Comparison of ENCODE assay signal across 1 cellular context in genomic region chr20:32437391-32438074, GRCh38.
TF ChIP-seq lines count a peak whose summit lies in the region.

No MANE protein-coding gene starts in this region.

TF ChIP-seq in HepG2, 621 proteins besides CTCF, POLR2A, EP300 and RAD21 (continued from another document and continues in another):
- TF ChIP-seq TCF7 (IDR thresholded peaks at IDR 0.05; ENCODE audit: low read depth) (no peak), ZNF709 (CRISPR knock-in tag; IDR thresholded peaks at IDR 0.05) (no peak), ZNF574 (CRISPR knock-in tag; IDR thresholded peaks at IDR 0.05) (peak; percentile 48; the same call in 1 of the 2 replicates), ZXDC (CRISPR knock-in tag; IDR thresholded peaks at IDR 0.05) (0 out of 2 replicates have a peak, but pooled peaks have one; percentile 37), CHCHD3 (CRISPR knock-in tag; IDR thresholded peaks at IDR 0.05) (peak; percentile 60; the same call in 1 of the 2 replicates), KDM5A (IDR thresholded peaks at IDR 0.05; ENCODE audit: borderline replicate concordance, low read length) (no peak), SNAI1 (CRISPR knock-in tag; IDR thresholded peaks at IDR 0.05; ENCODE audit: borderline replicate concordance) (peak; percentile 97; the same call in 1 of the 2 replicates), CEBPG (CRISPR knock-in tag; IDR thresholded peaks at IDR 0.05) (peak; percentile 82), FOXA3 (CRISPR knock-in tag; IDR thresholded peaks at IDR 0.05) (peak; percentile 61; the same call in 1 of the 2 replicates), HNF4G (IDR thresholded peaks at IDR 0.05; ENCODE audit: borderline replicate concordance, low read depth, low read length) (peak; percentile 53; the same call in 1 of the 2 replicates), HNF4G (CRISPR knock-in tag; IDR thresholded peaks at IDR 0.05; ENCODE audit: borderline replicate concordance, low read depth) (0 out of 2 replicates have a peak, but pooled peaks have one; percentile 43), ZNF644 (CRISPR knock-in tag; IDR thresholded peaks at IDR 0.05; ENCODE audit: low read depth) (peak; percentile 80), ATF2 (CRISPR knock-in tag; IDR thresholded peaks at IDR 0.05) (peak; percentile 52; the same call in 1 of the 2 replicates), ZNF552 (CRISPR knock-in tag; IDR thresholded peaks at IDR 0.05; ENCODE audit: borderline replicate concordance) (0 out of 2 replicates have a peak, but pooled peaks have one; percentile 44), ZSCAN25 (CRISPR knock-in tag; IDR thresholded peaks at IDR 0.05) (peak; percentile 18; the same call in 1 of the 2 replicates), BCL3 (CRISPR knock-in tag; IDR thresholded peaks at IDR 0.05) (0 out of 2 replicates have a peak, but pooled peaks have one; percentile 58), KLF16 (CRISPR knock-in tag; IDR thresholded peaks at IDR 0.05) (peak in 1 of 2 experiments; percentile 53; a peak in 1 of 4 replicates), ZNF598 (CRISPR knock-in tag; IDR thresholded peaks at IDR 0.05; ENCODE audit: borderline replicate concordance) (no peak), HOMEZ (CRISPR knock-in tag; IDR thresholded peaks at IDR 0.05; ENCODE audit: low read depth) (0 out of 2 replicates have a peak, but pooled peaks have one; percentile 22), SMAD3 (CRISPR knock-in tag; IDR thresholded peaks at IDR 0.05) (peak; percentile 32; the same call in 1 of the 2 replicates), GZF1 (CRISPR knock-in tag; IDR thresholded peaks at IDR 0.05) (no peak), NFRKB (IDR thresholded peaks at IDR 0.05) (no peak), MAFF (IDR thresholded peaks at IDR 0.05; ENCODE audit: low read depth, low read length) (peak; percentile 37; the same call in 1 of the 2 replicates), AGO2 (optimal IDR thresholded peaks at IDR 0.05; ENCODE audit: low read depth, low read length) (peak; percentile 46), NKX3-1 (CRISPR knock-in tag; IDR thresholded peaks at IDR 0.05) (no peak), CHD4 (IDR thresholded peaks at IDR 0.05; ENCODE audit: borderline replicate concordance, low read length) (peak; percentile 57; the same call in 1 of the 2 replicates), NR2F1 (CRISPR knock-in tag; IDR thresholded peaks at IDR 0.05) (peak; percentile 100)
- TF ChIP-seq, protein P1, sequence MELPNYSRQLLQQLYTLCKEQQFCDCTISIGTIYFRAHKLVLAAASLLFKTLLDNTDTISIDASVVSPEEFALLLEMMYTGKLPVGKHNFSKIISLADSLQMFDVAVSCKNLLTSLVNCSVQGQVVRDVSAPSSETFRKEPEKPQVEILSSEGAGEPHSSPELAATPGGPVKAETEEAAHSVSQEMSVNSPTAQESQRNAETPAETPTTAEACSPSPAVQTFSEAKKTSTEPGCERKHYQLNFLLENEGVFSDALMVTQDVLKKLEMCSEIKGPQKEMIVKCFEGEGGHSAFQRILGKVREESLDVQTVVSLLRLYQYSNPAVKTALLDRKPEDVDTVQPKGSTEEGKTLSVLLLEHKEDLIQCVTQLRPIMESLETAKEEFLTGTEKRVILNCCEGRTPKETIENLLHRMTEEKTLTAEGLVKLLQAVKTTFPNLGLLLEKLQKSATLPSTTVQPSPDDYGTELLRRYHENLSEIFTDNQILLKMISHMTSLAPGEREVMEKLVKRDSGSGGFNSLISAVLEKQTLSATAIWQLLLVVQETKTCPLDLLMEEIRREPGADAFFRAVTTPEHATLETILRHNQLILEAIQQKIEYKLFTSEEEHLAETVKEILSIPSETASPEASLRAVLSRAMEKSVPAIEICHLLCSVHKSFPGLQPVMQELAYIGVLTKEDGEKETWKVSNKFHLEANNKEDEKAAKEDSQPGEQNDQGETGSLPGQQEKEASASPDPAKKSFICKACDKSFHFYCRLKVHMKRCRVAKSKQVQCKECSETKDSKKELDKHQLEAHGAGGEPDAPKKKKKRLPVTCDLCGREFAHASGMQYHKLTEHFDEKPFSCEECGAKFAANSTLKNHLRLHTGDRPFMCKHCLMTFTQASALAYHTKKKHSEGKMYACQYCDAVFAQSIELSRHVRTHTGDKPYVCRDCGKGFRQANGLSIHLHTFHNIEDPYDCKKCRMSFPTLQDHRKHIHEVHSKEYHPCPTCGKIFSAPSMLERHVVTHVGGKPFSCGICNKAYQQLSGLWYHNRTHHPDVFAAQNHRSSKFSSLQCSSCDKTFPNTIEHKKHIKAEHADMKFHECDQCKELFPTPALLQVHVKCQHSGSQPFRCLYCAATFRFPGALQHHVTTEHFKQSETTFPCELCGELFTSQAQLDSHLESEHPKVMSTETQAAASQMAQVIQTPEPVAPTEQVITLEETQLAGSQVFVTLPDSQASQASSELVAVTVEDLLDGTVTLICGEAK (IDR thresholded peaks at IDR 0.05) = no peak
- TF ChIP-seq, protein P1 (CRISPR knock-in tag; IDR thresholded peaks at IDR 0.05) = no peak
- TF ChIP-seq, protein P2, sequence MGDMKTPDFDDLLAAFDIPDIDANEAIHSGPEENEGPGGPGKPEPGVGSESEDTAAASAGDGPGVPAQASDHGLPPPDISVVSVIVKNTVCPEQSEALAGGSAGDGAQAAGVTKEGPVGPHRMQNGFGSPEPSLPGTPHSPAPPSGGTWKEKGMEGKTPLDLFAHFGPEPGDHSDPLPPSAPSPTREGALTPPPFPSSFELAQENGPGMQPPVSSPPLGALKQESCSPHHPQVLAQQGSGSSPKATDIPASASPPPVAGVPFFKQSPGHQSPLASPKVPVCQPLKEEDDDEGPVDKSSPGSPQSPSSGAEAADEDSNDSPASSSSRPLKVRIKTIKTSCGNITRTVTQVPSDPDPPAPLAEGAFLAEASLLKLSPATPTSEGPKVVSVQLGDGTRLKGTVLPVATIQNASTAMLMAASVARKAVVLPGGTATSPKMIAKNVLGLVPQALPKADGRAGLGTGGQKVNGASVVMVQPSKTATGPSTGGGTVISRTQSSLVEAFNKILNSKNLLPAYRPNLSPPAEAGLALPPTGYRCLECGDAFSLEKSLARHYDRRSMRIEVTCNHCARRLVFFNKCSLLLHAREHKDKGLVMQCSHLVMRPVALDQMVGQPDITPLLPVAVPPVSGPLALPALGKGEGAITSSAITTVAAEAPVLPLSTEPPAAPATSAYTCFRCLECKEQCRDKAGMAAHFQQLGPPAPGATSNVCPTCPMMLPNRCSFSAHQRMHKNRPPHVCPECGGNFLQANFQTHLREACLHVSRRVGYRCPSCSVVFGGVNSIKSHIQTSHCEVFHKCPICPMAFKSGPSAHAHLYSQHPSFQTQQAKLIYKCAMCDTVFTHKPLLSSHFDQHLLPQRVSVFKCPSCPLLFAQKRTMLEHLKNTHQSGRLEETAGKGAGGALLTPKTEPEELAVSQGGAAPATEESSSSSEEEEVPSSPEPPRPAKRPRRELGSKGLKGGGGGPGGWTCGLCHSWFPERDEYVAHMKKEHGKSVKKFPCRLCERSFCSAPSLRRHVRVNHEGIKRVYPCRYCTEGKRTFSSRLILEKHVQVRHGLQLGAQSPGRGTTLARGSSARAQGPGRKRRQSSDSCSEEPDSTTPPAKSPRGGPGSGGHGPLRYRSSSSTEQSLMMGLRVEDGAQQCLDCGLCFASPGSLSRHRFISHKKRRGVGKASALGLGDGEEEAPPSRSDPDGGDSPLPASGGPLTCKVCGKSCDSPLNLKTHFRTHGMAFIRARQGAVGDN (CRISPR knock-in tag; IDR thresholded peaks at IDR 0.05) = 0 out of 2 replicates have a peak, but pooled peaks have one; percentile 12
